ENCODE assay signal across 1 cellular context in the genomic region with DNA sequence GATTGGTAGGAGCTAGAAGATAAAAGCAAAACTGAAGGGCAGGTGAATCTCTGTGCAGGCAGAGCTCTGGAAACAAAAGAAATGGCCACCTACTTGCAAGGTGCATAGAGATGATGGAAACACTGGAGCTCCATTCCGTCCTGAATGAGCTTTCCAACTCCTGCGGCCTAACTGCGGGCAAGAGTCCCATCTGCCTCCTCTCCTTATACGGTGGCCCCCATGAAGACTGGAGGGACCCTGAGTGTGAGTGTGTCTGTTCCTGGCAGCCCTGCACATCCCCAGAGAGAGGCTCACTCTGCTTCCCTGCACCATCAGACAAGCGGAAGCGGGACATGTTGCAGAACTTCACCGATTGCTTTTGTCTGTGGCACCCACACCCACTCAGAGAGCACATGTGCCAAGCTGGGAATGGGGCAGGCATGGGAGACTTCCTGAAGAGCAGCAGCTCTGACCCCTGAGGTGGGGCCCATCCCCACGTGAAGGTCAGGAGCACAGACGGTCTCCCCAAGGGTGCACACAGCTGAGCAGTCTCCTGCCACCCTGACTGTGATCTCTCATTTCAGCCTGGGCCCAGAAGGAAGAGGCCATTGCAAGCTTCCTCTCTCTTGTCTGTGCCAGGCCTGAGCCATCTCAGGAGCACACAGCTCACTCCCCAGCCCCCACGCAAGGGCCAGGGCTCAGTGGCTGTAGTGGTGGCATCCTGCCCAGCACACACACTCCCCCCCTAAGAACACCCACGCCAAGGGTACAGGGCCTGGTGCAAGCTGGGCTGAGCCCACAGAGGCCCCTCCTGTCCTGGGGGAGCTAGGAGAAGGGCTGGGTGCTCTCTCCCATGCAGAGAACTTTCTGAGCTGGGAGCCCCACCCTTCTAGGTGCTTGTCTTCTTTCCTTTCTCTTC.
TF ChIP-seq lines count a peak whose summit lies in the region.

No MANE protein-coding gene starts in this region.

TF ChIP-seq in H1, 55 proteins besides CTCF, POLR2A, EP300 and RAD21:
- TF ChIP-seq POU5F1 (IDR thresholded peaks at IDR 0.05; ENCODE audit: low read depth, low read length) (no peak), KDM5A (IDR thresholded peaks at IDR 0.05; ENCODE audit: low read length) (no peak), KDM1A (IDR thresholded peaks at IDR 0.05; ENCODE audit: borderline replicate concordance, low read length) (no peak), ASH2L (IDR thresholded peaks at IDR 0.05; ENCODE audit: low read length) (no peak), CEBPB (IDR thresholded peaks at IDR 0.05; ENCODE audit: low read depth, low read length) (no peak)
TF ChIP-seq in H1: peak in this region for 0.
